In the genomic region with DNA sequence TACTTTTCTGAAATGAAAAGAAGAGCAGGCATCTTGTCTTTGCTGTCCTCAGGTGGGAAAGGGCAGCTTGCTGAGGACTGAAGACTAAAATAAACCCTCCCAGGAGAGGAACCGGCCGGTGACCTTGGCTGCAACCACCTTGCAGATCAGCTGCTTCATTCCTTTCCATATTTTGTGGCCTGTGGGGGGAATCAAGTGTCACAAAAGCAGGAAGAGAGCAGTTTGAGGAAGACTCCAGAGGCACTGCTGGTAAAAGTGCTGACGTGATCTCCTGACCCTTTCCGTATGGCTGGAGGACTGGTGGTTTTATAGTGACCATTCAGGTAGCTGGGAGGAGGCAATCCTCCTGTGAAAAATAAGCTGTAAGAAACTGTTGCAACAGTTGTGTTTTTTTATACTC, we compare ENCODE assay signal across 12 cellular contexts.
"Had no signal": no experiment of that assay in that cellular context is flagged by ENCODE, and none has a peak within 500 bp of the region (broad histone marks: within the 10 kb centered on the region; RNA-seq: fewer than 3 reads in every experiment).

No MANE protein-coding gene starts in this region.

- H3K4me3 ChIP-seq: colonic mucosa, tibial artery had no signal

- H3K27me3 ChIP-seq: colonic mucosa, tibial artery had no signal

- H3K9me3 ChIP-seq: colonic mucosa, tibial artery had no signal

- FAIRE-seq: frontal cortex, TTC549 had no signal

- H3K27ac ChIP-seq: colonic mucosa, tibial artery had no signal

- H3K4me1 ChIP-seq: colonic mucosa had no signal

- H3K36me3 ChIP-seq: colonic mucosa, tibial artery had no signal

- ATAC-seq: naive thymus-derived CD4-positive, alpha-beta T cell; SK-N-SH treated with all-trans-retinoic acid at 6 μM for 48 hours had no signal

- DNase-seq: activated CD4-positive, alpha-beta T cell treated with anti-CD3 and anti-CD28 coated beads, Interleukin-2, amount 50 U/mL, for 1 hour; activated effector memory CD4-positive, alpha-beta T cell treated with anti-CD3 and anti-CD28 coated beads, Interleukin-2, amount 50 U/mL, for 16 hours; activated T-cell treated with anti-CD3 and anti-CD28 coated beads, Interleukin-2, amount 50 U/mL, for 24 hours; anterior cingulate cortex; colonic mucosa; effector CD4-positive, alpha-beta T cell; hippocampal formation; naive thymus-derived CD4-positive, alpha-beta T cell; tibial artery had no signal
